ENCODE assay signal across 4 cellular contexts in the genomic region with DNA sequence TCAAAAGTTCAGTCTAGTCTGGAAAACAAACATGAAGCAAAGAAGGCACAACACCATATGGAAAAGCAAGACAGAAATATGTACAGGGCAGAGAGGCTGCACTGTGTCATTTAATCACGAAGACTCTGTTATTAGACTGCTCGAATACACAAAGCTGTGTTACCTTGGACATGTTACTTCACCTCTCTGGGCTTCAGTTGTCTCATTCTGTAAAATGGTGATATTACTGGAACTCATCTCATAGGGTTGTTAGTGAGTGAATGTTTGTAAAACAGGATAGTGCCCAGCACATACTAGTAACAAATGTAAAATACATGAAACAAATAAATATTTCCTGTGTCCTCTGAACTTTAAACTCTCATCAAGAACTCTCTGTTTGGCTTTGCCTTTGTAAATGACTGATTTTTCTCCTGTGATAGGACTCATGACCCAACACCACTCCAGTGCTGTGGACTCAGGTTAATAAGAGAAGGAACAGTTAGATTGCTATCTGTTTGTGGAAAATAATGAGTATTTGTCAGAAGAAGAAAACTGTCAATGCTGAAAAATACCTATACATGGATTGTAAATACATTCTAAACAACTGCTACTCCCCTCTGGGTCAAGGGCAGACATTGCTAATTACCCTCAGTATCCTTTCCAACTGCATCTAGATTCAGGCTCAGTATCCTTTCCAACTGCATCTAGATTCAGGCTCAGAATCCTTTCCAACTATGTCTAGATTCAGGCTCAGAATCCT.
A peak's percentile ranks its signal among the peaks of the same experiment; 100 is the strongest.
TF ChIP-seq lines count a peak whose summit lies in the region.

No MANE protein-coding gene starts in this region.

TF ChIP-seq in A549, 52 proteins besides CTCF, POLR2A, EP300 and RAD21:
- no peak for TF ChIP-seq ZC3H11A (IDR thresholded peaks at IDR 0.05)
- no peak for TF ChIP-seq CBX8 (IDR thresholded peaks at IDR 0.05)
- TF ChIP-seq, protein P1, sequence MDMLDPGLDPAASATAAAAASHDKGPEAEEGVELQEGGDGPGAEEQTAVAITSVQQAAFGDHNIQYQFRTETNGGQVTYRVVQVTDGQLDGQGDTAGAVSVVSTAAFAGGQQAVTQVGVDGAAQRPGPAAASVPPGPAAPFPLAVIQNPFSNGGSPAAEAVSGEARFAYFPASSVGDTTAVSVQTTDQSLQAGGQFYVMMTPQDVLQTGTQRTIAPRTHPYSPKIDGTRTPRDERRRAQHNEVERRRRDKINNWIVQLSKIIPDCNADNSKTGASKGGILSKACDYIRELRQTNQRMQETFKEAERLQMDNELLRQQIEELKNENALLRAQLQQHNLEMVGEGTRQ (IDR thresholded peaks at IDR 0.05): no peak
- TF ChIP-seq SREBF2 (IDR thresholded peaks at IDR 0.05): no peak
- TF ChIP-seq CBX2 (IDR thresholded peaks at IDR 0.05; ENCODE audit: borderline replicate concordance, low read depth): no peak
- TF ChIP-seq MAZ (IDR thresholded peaks at IDR 0.05; ENCODE audit: borderline replicate concordance, low read depth, low read length): no peak
- TF ChIP-seq HOXA7 (CRISPR knock-in tag; IDR thresholded peaks at IDR 0.05): no peak

TF ChIP-seq in HEK293, 187 proteins besides CTCF, POLR2A, EP300 and RAD21:
- TF ChIP-seq, protein P2, sequence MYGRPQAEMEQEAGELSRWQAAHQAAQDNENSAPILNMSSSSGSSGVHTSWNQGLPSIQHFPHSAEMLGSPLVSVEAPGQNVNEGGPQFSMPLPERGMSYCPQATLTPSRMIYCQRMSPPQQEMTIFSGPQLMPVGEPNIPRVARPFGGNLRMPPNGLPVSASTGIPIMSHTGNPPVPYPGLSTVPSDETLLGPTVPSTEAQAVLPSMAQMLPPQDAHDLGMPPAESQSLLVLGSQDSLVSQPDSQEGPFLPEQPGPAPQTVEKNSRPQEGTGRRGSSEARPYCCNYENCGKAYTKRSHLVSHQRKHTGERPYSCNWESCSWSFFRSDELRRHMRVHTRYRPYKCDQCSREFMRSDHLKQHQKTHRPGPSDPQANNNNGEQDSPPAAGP (tag by site-specific recombination; IDR thresholded peaks at IDR 0.05): no peak
- 0 out of 2 replicates have a peak, but pooled peaks have one; percentile 57 for TF ChIP-seq ZSCAN16 (tag by site-specific recombination; IDR thresholded peaks at IDR 0.05)

TF ChIP-seq in K562, 482 proteins besides CTCF, POLR2A, EP300 and RAD21:
- TF ChIP-seq ZNF764 (CRISPR knock-in tag; IDR thresholded peaks at IDR 0.05; ENCODE audit: low read depth): no peak
- TF ChIP-seq RBM25 (IDR thresholded peaks at IDR 0.05; ENCODE audit: low read depth, low read length, severe bottlenecking): peak; percentile 77

TF ChIP-seq in HepG2, 621 proteins besides CTCF, POLR2A, EP300 and RAD21 (continues in another document):
- TF ChIP-seq PRMT3 (CRISPR knock-in tag; IDR thresholded peaks at IDR 0.05; ENCODE audit: borderline replicate concordance, low read depth): no peak
- TF ChIP-seq KAT8 (CRISPR knock-in tag; IDR thresholded peaks at IDR 0.05): 0 out of 2 replicates have a peak, but pooled peaks have one; percentile 13
- peak; percentile 46 for TF ChIP-seq CREM (IDR thresholded peaks at IDR 0.05)
- TF ChIP-seq CREM (CRISPR knock-in tag; IDR thresholded peaks at IDR 0.05): no peak
- TF ChIP-seq HDAC1 (CRISPR knock-in tag; IDR thresholded peaks at IDR 0.05): 0 out of 2 replicates have a peak, but pooled peaks have one; percentile 12
- peak; percentile 77 for TF ChIP-seq ZNF629 (CRISPR knock-in tag; conservative IDR thresholded peaks at IDR 0.05)
- TF ChIP-seq EHMT2 (IDR thresholded peaks at IDR 0.05; ENCODE audit: borderline replicate concordance, low read depth, low read length): peak; percentile 40; the same call in 1 of the 2 replicates
- TF ChIP-seq NR1H2 (CRISPR knock-in tag; IDR thresholded peaks at IDR 0.05; ENCODE audit: borderline replicate concordance, low read depth): no peak
- TF ChIP-seq NCOR1 (IDR thresholded peaks at IDR 0.05; ENCODE audit: borderline replicate concordance, low read length): peak; percentile 44; the same call in 1 of the 2 replicates
- TF ChIP-seq, protein P3, sequence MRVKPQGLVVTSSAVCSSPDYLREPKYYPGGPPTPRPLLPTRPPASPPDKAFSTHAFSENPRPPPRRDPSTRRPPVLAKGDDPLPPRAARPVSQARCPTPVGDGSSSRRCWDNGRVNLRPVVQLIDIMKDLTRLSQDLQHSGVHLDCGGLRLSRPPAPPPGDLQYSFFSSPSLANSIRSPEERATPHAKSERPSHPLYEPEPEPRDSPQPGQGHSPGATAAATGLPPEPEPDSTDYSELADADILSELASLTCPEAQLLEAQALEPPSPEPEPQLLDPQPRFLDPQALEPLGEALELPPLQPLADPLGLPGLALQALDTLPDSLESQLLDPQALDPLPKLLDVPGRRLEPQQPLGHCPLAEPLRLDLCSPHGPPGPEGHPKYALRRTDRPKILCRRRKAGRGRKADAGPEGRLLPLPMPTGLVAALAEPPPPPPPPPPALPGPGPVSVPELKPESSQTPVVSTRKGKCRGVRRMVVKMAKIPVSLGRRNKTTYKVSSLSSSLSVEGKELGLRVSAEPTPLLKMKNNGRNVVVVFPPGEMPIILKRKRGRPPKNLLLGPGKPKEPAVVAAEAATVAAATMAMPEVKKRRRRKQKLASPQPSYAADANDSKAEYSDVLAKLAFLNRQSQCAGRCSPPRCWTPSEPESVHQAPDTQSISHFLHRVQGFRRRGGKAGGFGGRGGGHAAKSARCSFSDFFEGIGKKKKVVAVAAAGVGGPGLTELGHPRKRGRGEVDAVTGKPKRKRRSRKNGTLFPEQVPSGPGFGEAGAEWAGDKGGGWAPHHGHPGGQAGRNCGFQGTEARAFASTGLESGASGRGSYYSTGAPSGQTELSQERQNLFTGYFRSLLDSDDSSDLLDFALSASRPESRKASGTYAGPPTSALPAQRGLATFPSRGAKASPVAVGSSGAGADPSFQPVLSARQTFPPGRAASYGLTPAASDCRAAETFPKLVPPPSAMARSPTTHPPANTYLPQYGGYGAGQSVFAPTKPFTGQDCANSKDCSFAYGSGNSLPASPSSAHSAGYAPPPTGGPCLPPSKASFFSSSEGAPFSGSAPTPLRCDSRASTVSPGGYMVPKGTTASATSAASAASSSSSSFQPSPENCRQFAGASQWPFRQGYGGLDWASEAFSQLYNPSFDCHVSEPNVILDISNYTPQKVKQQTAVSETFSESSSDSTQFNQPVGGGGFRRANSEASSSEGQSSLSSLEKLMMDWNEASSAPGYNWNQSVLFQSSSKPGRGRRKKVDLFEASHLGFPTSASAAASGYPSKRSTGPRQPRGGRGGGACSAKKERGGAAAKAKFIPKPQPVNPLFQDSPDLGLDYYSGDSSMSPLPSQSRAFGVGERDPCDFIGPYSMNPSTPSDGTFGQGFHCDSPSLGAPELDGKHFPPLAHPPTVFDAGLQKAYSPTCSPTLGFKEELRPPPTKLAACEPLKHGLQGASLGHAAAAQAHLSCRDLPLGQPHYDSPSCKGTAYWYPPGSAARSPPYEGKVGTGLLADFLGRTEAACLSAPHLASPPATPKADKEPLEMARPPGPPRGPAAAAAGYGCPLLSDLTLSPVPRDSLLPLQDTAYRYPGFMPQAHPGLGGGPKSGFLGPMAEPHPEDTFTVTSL (CRISPR knock-in tag; IDR thresholded peaks at IDR 0.05; ENCODE audit: borderline replicate concordance): peak; percentile 60; the same call in 1 of the 2 replicates
- TF ChIP-seq NR2F6 (IDR thresholded peaks at IDR 0.05): 0 out of 2 replicates have a peak, but pooled peaks have one; percentile 15
- 0 out of 2 replicates have a peak, but pooled peaks have one; percentile 36 for TF ChIP-seq NR2F6 (CRISPR knock-in tag; IDR thresholded peaks at IDR 0.05)
- peak; percentile 39; the same call in 1 of the 2 replicates for TF ChIP-seq NR2C2 (CRISPR knock-in tag; IDR thresholded peaks at IDR 0.05; ENCODE audit: borderline replicate concordance)
- peak; percentile 49 for TF ChIP-seq ASH2L (IDR thresholded peaks at IDR 0.05; ENCODE audit: insufficient read length, low read depth, low read length)
- TF ChIP-seq, protein P4, sequence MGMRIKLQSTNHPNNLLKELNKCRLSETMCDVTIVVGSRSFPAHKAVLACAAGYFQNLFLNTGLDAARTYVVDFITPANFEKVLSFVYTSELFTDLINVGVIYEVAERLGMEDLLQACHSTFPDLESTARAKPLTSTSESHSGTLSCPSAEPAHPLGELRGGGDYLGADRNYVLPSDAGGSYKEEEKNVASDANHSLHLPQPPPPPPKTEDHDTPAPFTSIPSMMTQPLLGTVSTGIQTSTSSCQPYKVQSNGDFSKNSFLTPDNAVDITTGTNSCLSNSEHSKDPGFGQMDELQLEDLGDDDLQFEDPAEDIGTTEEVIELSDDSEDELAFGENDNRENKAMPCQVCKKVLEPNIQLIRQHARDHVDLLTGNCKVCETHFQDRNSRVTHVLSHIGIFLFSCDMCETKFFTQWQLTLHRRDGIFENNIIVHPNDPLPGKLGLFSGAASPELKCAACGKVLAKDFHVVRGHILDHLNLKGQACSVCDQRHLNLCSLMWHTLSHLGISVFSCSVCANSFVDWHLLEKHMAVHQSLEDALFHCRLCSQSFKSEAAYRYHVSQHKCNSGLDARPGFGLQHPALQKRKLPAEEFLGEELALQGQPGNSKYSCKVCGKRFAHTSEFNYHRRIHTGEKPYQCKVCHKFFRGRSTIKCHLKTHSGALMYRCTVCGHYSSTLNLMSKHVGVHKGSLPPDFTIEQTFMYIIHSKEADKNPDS (CRISPR knock-in tag; IDR thresholded peaks at IDR 0.05): 0 out of 2 replicates have a peak, but pooled peaks have one; percentile 60
- TF ChIP-seq HMG20A (CRISPR knock-in tag; IDR thresholded peaks at IDR 0.05; ENCODE audit: borderline replicate concordance): peak; percentile 37; the same call in 1 of the 2 replicates
- TF ChIP-seq NCOA1 (CRISPR knock-in tag; IDR thresholded peaks at IDR 0.05): no peak
- peak; percentile 69; the same call in 1 of the 2 replicates for TF ChIP-seq RCOR2 (CRISPR knock-in tag; IDR thresholded peaks at IDR 0.05)
- TF ChIP-seq, protein P5, sequence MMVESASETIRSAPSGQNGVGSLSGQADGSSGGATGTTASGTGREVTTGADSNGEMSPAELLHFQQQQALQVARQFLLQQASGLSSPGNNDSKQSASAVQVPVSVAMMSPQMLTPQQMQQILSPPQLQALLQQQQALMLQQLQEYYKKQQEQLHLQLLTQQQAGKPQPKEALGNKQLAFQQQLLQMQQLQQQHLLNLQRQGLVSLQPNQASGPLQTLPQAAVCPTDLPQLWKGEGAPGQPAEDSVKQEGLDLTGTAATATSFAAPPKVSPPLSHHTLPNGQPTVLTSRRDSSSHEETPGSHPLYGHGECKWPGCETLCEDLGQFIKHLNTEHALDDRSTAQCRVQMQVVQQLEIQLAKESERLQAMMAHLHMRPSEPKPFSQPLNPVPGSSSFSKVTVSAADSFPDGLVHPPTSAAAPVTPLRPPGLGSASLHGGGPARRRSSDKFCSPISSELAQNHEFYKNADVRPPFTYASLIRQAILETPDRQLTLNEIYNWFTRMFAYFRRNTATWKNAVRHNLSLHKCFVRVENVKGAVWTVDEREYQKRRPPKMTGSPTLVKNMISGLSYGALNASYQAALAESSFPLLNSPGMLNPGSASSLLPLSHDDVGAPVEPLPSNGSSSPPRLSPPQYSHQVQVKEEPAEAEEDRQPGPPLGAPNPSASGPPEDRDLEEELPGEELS (CRISPR knock-in tag; IDR thresholded peaks at IDR 0.05): peak; percentile 68
- TF ChIP-seq NR3C1 (CRISPR knock-in tag; IDR thresholded peaks at IDR 0.05): no peak
- 0 out of 2 replicates have a peak, but pooled peaks have one; percentile 18 for TF ChIP-seq ISL2 (CRISPR knock-in tag; IDR thresholded peaks at IDR 0.05)
- TF ChIP-seq ZNF614 (CRISPR knock-in tag; IDR thresholded peaks at IDR 0.05; ENCODE audit: borderline replicate concordance): 0 out of 2 replicates have a peak, but pooled peaks have one; percentile 7
- TF ChIP-seq ZNF839 (CRISPR knock-in tag; IDR thresholded peaks at IDR 0.05; ENCODE audit: borderline replicate concordance): no peak
- TF ChIP-seq, protein P6, sequence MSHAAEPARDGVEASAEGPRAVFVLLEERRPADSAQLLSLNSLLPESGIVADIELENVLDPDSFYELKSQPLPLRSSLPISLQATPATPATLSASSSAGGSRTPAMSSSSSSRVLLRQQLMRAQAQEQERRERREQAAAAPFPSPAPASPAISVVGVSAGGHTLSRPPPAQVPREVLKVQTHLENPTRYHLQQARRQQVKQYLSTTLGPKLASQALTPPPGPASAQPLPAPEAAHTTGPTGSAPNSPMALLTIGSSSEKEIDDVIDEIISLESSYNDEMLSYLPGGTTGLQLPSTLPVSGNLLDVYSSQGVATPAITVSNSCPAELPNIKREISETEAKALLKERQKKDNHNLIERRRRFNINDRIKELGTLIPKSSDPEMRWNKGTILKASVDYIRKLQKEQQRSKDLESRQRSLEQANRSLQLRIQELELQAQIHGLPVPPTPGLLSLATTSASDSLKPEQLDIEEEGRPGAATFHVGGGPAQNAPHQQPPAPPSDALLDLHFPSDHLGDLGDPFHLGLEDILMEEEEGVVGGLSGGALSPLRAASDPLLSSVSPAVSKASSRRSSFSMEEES (CRISPR knock-in tag; IDR thresholded peaks at IDR 0.05): 0 out of 2 replicates have a peak, but pooled peaks have one; percentile 18
- TF ChIP-seq LCORL (IDR thresholded peaks at IDR 0.05): no peak
- 0 out of 2 replicates have a peak, but pooled peaks have one; percentile 28 for TF ChIP-seq LCORL (CRISPR knock-in tag; IDR thresholded peaks at IDR 0.05)
- 0 out of 2 replicates have a peak, but pooled peaks have one; percentile 10 for TF ChIP-seq TARDBP (CRISPR knock-in tag; IDR thresholded peaks at IDR 0.05)
- no peak for TF ChIP-seq MTA3 (CRISPR knock-in tag; IDR thresholded peaks at IDR 0.05)
- 0 out of 2 replicates have a peak, but pooled peaks have one; percentile 33 for TF ChIP-seq MED1 (CRISPR knock-in tag; IDR thresholded peaks at IDR 0.05)
- TF ChIP-seq, protein P7, sequence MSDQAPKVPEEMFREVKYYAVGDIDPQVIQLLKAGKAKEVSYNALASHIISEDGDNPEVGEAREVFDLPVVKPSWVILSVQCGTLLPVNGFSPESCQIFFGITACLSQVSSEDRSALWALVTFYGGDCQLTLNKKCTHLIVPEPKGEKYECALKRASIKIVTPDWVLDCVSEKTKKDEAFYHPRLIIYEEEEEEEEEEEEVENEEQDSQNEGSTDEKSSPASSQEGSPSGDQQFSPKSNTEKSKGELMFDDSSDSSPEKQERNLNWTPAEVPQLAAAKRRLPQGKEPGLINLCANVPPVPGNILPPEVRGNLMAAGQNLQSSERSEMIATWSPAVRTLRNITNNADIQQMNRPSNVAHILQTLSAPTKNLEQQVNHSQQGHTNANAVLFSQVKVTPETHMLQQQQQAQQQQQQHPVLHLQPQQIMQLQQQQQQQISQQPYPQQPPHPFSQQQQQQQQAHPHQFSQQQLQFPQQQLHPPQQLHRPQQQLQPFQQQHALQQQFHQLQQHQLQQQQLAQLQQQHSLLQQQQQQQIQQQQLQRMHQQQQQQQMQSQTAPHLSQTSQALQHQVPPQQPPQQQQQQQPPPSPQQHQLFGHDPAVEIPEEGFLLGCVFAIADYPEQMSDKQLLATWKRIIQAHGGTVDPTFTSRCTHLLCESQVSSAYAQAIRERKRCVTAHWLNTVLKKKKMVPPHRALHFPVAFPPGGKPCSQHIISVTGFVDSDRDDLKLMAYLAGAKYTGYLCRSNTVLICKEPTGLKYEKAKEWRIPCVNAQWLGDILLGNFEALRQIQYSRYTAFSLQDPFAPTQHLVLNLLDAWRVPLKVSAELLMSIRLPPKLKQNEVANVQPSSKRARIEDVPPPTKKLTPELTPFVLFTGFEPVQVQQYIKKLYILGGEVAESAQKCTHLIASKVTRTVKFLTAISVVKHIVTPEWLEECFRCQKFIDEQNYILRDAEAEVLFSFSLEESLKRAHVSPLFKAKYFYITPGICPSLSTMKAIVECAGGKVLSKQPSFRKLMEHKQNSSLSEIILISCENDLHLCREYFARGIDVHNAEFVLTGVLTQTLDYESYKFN (CRISPR knock-in tag; conservative IDR thresholded peaks at IDR 0.05): peak; percentile 87
- peak; percentile 42; the same call in 1 of the 2 replicates for TF ChIP-seq SAP130 (CRISPR knock-in tag; IDR thresholded peaks at IDR 0.05; ENCODE audit: low read depth)
- TF ChIP-seq ZFP36 (IDR thresholded peaks at IDR 0.05; ENCODE audit: borderline replicate concordance, low read depth, low read length, partially characterized antibody): peak; percentile 63
